ENCODE assay signal across 20 cellular contexts in genomic region chr4:145984563-145984962, GRCh38. TPM values are rescaled to one million over a fixed set of nuclear protein-coding genes. Genes with fewer than 3 reads are reported as not detected.
DNase-seq lines count a peak whose midpoint lies in the region; ATAC-seq and TF ChIP-seq lines count a peak whose summit lies in the region.
"Had no signal": no experiment of that assay in that cellular context is flagged by ENCODE, and none has a peak within 500 bp of the region (broad histone marks: within the 10 kb centered on the region; RNA-seq: fewer than 3 reads in every experiment).

No MANE protein-coding gene starts in this region.

- H3K27ac Mint-ChIP-seq in GM23338 (peak overlapping the region; percentile 47; the same call in 1 of the 2 replicates), neural progenitor cell (peak overlapping the region; percentile 12)
- peak overlapping the region in 1 of 8 donors; percentile 19 for H3K27ac Mint-ChIP-seq in CD8-positive, alpha-beta memory T cell
- H3K27ac Mint-ChIP-seq: CD4-positive, alpha-beta T cell had no signal

- POLR2A ChIA-PET in CD8-positive, alpha-beta memory T cell (lab: Charles Lee): no interaction called here

- H3K36me3 Mint-ChIP-seq in GM23338 (ENCODE audit: low read depth) (no peaks in the 10 kb centered on the region), neural progenitor cell (no peaks in the 10 kb centered on the region)
- no peaks in the 10 kb centered on the region for H3K36me3 Mint-ChIP-seq in CD8-positive, alpha-beta memory T cell

- H3K27ac ChIP-seq in GM23338 (ENCODE audit: low read depth) (no peak overlapping the region), colonic mucosa (no peak overlapping the region), neural progenitor cell (no peak overlapping the region)
- H3K27ac ChIP-seq in CD8-positive, alpha-beta memory T cell (ENCODE audit: low read depth, low read length): no peak overlapping the region
- H3K27ac ChIP-seq: 22Rv1, BLaER1 had no signal

- intact Hi-C loops in colonic mucosa (cut with DNase I): no loop called here
- intact Hi-C loops in head of caudate nucleus (cut with DNase I): no loop called here

- H3K79me2 ChIP-seq in GM23338 (replicated peaks; ENCODE audit: insufficient read depth) (no peaks in the 10 kb centered on the region), neural progenitor cell (ENCODE audit: low read depth) (no peaks in the 10 kb centered on the region)

- H3K9me3 ChIP-seq in colonic mucosa: no peaks in the 10 kb centered on the region
- no peaks in the 10 kb centered on the region for H3K9me3 ChIP-seq in neural progenitor cell (ENCODE audit: low read depth)
- H3K9me3 ChIP-seq in CD8-positive, alpha-beta memory T cell (ENCODE audit: low read length): no peaks in the 10 kb centered on the region
- H3K9me3 ChIP-seq: BLaER1, Caco-2 had no signal

- H3K4me1 Mint-ChIP-seq in GM23338: peaks cover 14% of the 10 kb centered on the region; the same call in 2 of the 3 replicates
- H3K4me1 Mint-ChIP-seq in neural progenitor cell: peaks cover 8% of the 10 kb centered on the region
- H3K4me1 Mint-ChIP-seq in CD8-positive, alpha-beta memory T cell: no peaks in the 10 kb centered on the region

- no peak overlapping the region for H3K9ac ChIP-seq in colonic mucosa (ENCODE audit: low read depth in 2 of 2, low read length in 2 of 2)
- H3K9ac ChIP-seq in neural progenitor cell: no peak overlapping the region
- H3K9ac ChIP-seq: BLaER1 had no signal

- no peaks in the 10 kb centered on the region for H3K9me2 ChIP-seq in GM23338 (ENCODE audit: insufficient read depth)

- CTCF ChIA-PET in CD8-positive, alpha-beta memory T cell (lab: Charles Lee): no interaction called here

- no peaks in the 10 kb centered on the region for H4K20me1 ChIP-seq in GM23338 (replicated peaks; ENCODE audit: insufficient read depth)
- H4K20me1 ChIP-seq in neural progenitor cell (ENCODE audit: low read depth): no peaks in the 10 kb centered on the region
- H4K20me1 ChIP-seq: BLaER1 had no signal

- H3K4me3 Mint-ChIP-seq in GM23338: no peak overlapping the region
- H3K4me3 Mint-ChIP-seq in neural progenitor cell: no peak overlapping the region
- H3K4me3 Mint-ChIP-seq in CD8-positive, alpha-beta memory T cell: no peak overlapping the region
- H3K4me3 Mint-ChIP-seq: CD4-positive, alpha-beta T cell had no signal

- peak; percentile 39 for DNase-seq in DMS153 (lab: John Stamatoyannopoulos, UW)
- no peak for DNase-seq in DMS153 treated with DMSO at 0.1 percent for 48 hours (lab: John Stamatoyannopoulos, UW; ENCODE audit: unreplicated experiment)
- peak; percentile 13 for DNase-seq in GM23338 (ENCODE audit: low spot score)
- DNase-seq in colonic mucosa: peak; percentile 55
- no peak for DNase-seq in neural progenitor cell (ENCODE audit: low spot score)
- no peak for DNase-seq in head of caudate nucleus
- DNase-seq in GDM1 (lab: John Stamatoyannopoulos, UW): no peak
- DNase-seq in CD8-positive, alpha-beta memory T cell: no peak
- DNase-seq: ACHN; Caco-2; CD4-positive, alpha-beta T cell; DMS 273 treated with DMSO at 0.1 percent for 48 hours; EL; Karpas-422; MV-4-11; NCI-H1694 treated with DMSO at 0.1 percent for 48 hours; NCI-H446; OCI-M1 had no signal

- no peaks in the 10 kb centered on the region for H3K27me3 ChIP-seq in GM23338 (ENCODE audit: insufficient read depth)
- H3K27me3 ChIP-seq in colonic mucosa: no peaks in the 10 kb centered on the region
- H3K27me3 ChIP-seq in neural progenitor cell: no peaks in the 10 kb centered on the region
- H3K27me3 ChIP-seq in CD8-positive, alpha-beta memory T cell (ENCODE audit: insufficient read depth, low read length, poor library complexity, severe bottlenecking): no peaks in the 10 kb centered on the region
- H3K27me3 ChIP-seq: BLaER1 had no signal

- H3K4me2 ChIP-seq in GM23338 (no peak overlapping the region), neural progenitor cell (no peak overlapping the region)
- H3K4me2 ChIP-seq: BLaER1 had no signal

- no peak for TF ChIP-seq CTCF in GM23338 (conservative IDR thresholded peaks at IDR 0.05; ENCODE audit: low read depth in 2 of 2)
- TF ChIP-seq CTCF in colonic mucosa (IDR thresholded peaks at IDR 0.05): no peak
- TF ChIP-seq CTCF in neural progenitor cell (IDR thresholded peaks at IDR 0.05): no peak

- H3K4me3 ChIP-seq in GM23338 (no peak overlapping the region), colonic mucosa (no peak overlapping the region), neural progenitor cell (no peak overlapping the region)
- no peak overlapping the region for H3K4me3 ChIP-seq in CD8-positive, alpha-beta memory T cell (ENCODE audit: low read length)
- H3K4me3 ChIP-seq: BLaER1 had no signal

- H3F3A ChIP-seq in GM23338 (replicated peaks; ENCODE audit: low read depth): no peaks in the 10 kb centered on the region
- no peaks in the 10 kb centered on the region for H3F3A ChIP-seq in neural progenitor cell (ENCODE audit: low read depth)

- ATAC-seq in GM23338: peak; percentile 48; the same call in 2 of the 3 replicates

- H3K4me1 ChIP-seq in GM23338 (ENCODE audit: insufficient read depth): peaks cover 12% of the 10 kb centered on the region
- H3K4me1 ChIP-seq in colonic mucosa: no peaks in the 10 kb centered on the region
- no peaks in the 10 kb centered on the region for H3K4me1 ChIP-seq in neural progenitor cell
- H3K4me1 ChIP-seq in CD8-positive, alpha-beta memory T cell (ENCODE audit: insufficient read depth, low read length): no peaks in the 10 kb centered on the region
- H3K4me1 ChIP-seq: BLaER1, Caco-2 had no signal

- H3K36me3 ChIP-seq in GM23338 (ENCODE audit: insufficient read depth) (no peaks in the 10 kb centered on the region), colonic mucosa (no peaks in the 10 kb centered on the region), neural progenitor cell (no peaks in the 10 kb centered on the region)
- H3K36me3 ChIP-seq in CD8-positive, alpha-beta memory T cell (ENCODE audit: insufficient read depth, low read length): no peaks in the 10 kb centered on the region
- H3K36me3 ChIP-seq: BLaER1 had no signal

- H3K9me3 Mint-ChIP-seq in GM23338 (no peaks in the 10 kb centered on the region), neural progenitor cell (no peaks in the 10 kb centered on the region)
- H3K9me3 Mint-ChIP-seq in CD8-positive, alpha-beta memory T cell: no peaks in the 10 kb centered on the region
- H3K9me3 Mint-ChIP-seq: CD4-positive, alpha-beta T cell had no signal

- H3K27me3 Mint-ChIP-seq in GM23338 (ENCODE audit: insufficient read depth, low read depth, poor library complexity) (peaks cover 2% of the 10 kb centered on the region), neural progenitor cell (ENCODE audit: insufficient read depth, low read depth) (no peaks in the 10 kb centered on the region)
- peaks cover 6 to 23% of the 10 kb centered on the region in 2 donors for H3K27me3 Mint-ChIP-seq in CD8-positive, alpha-beta memory T cell
- H3K27me3 Mint-ChIP-seq: CD4-positive, alpha-beta T cell had no signal

- H2AFZ ChIP-seq in GM23338 (peak overlapping the region; percentile 90; the same call in 1 of the 2 replicates), neural progenitor cell (replicated peaks) (no peak overlapping the region)

TF ChIP-seq in GM23338, 12 proteins besides CTCF, POLR2A, EP300 and RAD21 (continues in another document):
- TF ChIP-seq CREB1 (CRISPR knock-in tag; IDR thresholded peaks at IDR 0.05; ENCODE audit: low read depth) (no peak), STAT1 (IDR thresholded peaks at IDR 0.05; ENCODE audit: unreplicated experiment) (no peak), ZNF114 (CRISPR knock-in tag; IDR thresholded peaks at IDR 0.05) (no peak), JUNB (IDR thresholded peaks at IDR 0.05; ENCODE audit: unreplicated experiment) (no peak), ZNF331 (CRISPR knock-in tag; IDR thresholded peaks at IDR 0.05; ENCODE audit: low read depth) (no peak), EZH2phosphoT487 (IDR thresholded peaks at IDR 0.05; ENCODE audit: unreplicated experiment) (no peak), REST (IDR thresholded peaks at IDR 0.05; ENCODE audit: unreplicated experiment) (no peak)
- TF ChIP-seq, protein P1, sequence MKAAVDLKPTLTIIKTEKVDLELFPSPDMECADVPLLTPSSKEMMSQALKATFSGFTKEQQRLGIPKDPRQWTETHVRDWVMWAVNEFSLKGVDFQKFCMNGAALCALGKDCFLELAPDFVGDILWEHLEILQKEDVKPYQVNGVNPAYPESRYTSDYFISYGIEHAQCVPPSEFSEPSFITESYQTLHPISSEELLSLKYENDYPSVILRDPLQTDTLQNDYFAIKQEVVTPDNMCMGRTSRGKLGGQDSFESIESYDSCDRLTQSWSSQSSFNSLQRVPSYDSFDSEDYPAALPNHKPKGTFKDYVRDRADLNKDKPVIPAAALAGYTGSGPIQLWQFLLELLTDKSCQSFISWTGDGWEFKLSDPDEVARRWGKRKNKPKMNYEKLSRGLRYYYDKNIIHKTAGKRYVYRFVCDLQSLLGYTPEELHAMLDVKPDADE (IDR thresholded peaks at IDR 0.05): no peak

RNA-seq across cellular contexts. Expression of gene ZNF827, which starts 45.9 kb away (rescaled TPM):
- 33.1 and 34.1 TPM in 2 replicates for total RNA-seq in GM23338 (2014; rRNA removed; shearing (Covaris generic))
- polyA plus RNA-seq in GM23338 (2016; fragmentation: Nextera tagmentation; extraction: Ambion mirVana): 19.9 and 20.3 TPM in 2 replicates
- total RNA-seq in colonic mucosa (10 to 100 TPM; 17.9 to 19.7 TPM), neural progenitor cell (ENCODE audit: low replicate concordance) (7.1 and 7.7 TPM in 2 replicates)
- 10 to 100 TPM; 32.2 to 32.5 TPM for total RNA-seq in CD8-positive, alpha-beta memory T cell
- polyA plus RNA-seq in CD8-positive, alpha-beta memory T cell: 6.9 TPM

Comparison
In these comparisons a context has a peak if more than half of its experiments do, and no peak if none do; other contexts are left out.
1. DNase-seq: peak in DMS153 (single experiment), GM23338 (single experiment) and colonic mucosa (single experiment); none in DMS153 treated with DMSO at 0.1 percent for 48 hours (single experiment), neural progenitor cell (single experiment), head of caudate nucleus (0 of 42), GDM1 (single experiment) and CD8-positive, alpha-beta memory T cell (0 of 5).